Comparison of ENCODE assay signal across 28 cellular contexts in the genomic region with DNA sequence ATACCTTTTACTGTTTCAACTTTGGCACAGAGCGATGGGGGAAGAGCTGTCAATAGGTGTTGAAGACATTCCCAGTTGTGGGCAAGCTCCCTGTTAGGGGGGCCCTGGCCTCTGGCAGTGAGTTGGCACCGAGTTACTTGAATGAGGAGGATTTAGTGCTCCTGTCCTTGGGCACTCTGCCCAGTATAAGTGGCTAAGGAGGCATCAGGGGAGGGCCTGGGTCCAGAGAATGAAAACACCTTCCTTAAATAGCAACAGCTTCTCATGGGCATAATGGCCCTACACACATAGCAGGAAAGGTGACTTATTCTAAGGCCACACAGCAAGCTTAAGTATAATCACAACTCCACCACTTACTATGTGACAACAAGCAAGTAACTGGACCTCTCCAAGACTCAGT.
A peak's percentile ranks its signal among the peaks of the same experiment; 100 is the strongest.
DNase-seq lines count a peak whose midpoint lies in the region; ATAC-seq and TF ChIP-seq lines count a peak whose summit lies in the region.
"Had no signal": no experiment of that assay in that cellular context is flagged by ENCODE, and none has a peak within 500 bp of the region (broad histone marks: within the 10 kb centered on the region; RNA-seq: fewer than 3 reads in every experiment).

No MANE protein-coding gene starts in this region.

- DNase-seq in NCI-H524 (lab: John Stamatoyannopoulos, UW) (peak; percentile 21 to 47), NCI-H524 treated with DMSO at 0.1 percent for 48 hours (lab: John Stamatoyannopoulos, UW) (no peak), endodermal cell (no peak), medulla oblongata (ENCODE audit: extremely low spot score) (peak; percentile 15), upper lobe of right lung (no peak)
- no peak for DNase-seq in activated CD4-positive, alpha-beta T cell treated with anti-CD3 and anti-CD28 coated beads, Interleukin-2, amount 50 U/mL, for 48 hours
- DNase-seq: activated B cell treated with CpG ODN at 0.5 μM for 24 hours; activated CD4-positive, alpha-beta T cell treated with anti-CD3 and anti-CD28 coated beads, Interleukin-2, amount 10 ng/mL, durations not matched to agents 7 days and 5 days; activated gamma-delta T cell; activated naive CD8-positive, alpha-beta T cell treated with anti-CD3 and anti-CD28 coated beads for 36 hours; activated T-cell treated with anti-CD3 and anti-CD28 coated beads, Interleukin-2, amount 50 U/mL, for 4 hours; C1 segment of cervical spinal cord; HCEC 1CT; immature natural killer cell; IMR-90; left colon; NCI-H187; NCI-H226; NCI-H748 treated with DMSO at 0.1 percent for 48 hours; stimulated activated CD4-positive, alpha-beta T cell treated with anti-CD3 and anti-CD28 coated beads, Interleukin-15, amount 100 ng/mL, for 24 hours had no signal

- H3K4me3 ChIP-seq in endodermal cell (ENCODE audit: low read length) (no peak overlapping the region), upper lobe of right lung (no peak overlapping the region)
- H3K4me3 ChIP-seq: breast epithelium had no signal

- no peaks in the 10 kb centered on the region for H3K36me3 ChIP-seq in endodermal cell (ENCODE audit: control insufficient read depth, insufficient read depth, low read length)
- no peaks in the 10 kb centered on the region for H3K36me3 ChIP-seq in upper lobe of right lung
- H3K36me3 ChIP-seq: breast epithelium had no signal

- H3K4me1 ChIP-seq in endodermal cell (ENCODE audit: control insufficient read depth, insufficient read depth, low read length) (no peaks in the 10 kb centered on the region), upper lobe of right lung (no peaks in the 10 kb centered on the region)
- H3K4me1 ChIP-seq: breast epithelium, parathyroid adenoma had no signal

- no peaks in the 10 kb centered on the region for H3K27me3 ChIP-seq in endodermal cell (ENCODE audit: control insufficient read depth, insufficient read depth, low read length, poor library complexity, severe bottlenecking)
- H3K27me3 ChIP-seq in upper lobe of right lung, result peaks cover 26% of the 10 kb centered on the region
- H3K27me3 ChIP-seq: breast epithelium had no signal

- 94 to 95% methylated on average over 2 of the region's 2 CpGs for WGBS in endodermal cell (ENCODE audit: insufficient coverage in 1 of 2, insufficient read length in 1 of 2), 2 experiments

- peak overlapping the region; percentile 6 for H3K9ac ChIP-seq in endodermal cell (ENCODE audit: extremely low read depth, low read length, poor library complexity, severe bottlenecking)
- H3K9ac ChIP-seq: parathyroid adenoma had no signal

- TF ChIP-seq CTCF in endodermal cell (conservative IDR thresholded peaks at IDR 0.05), result no peak
- TF ChIP-seq CTCF in upper lobe of right lung (IDR thresholded peaks at IDR 0.05), result no peak

- H3K4me1 Mint-ChIP-seq in endodermal cell, result peaks cover 14% of the 10 kb centered on the region
- H3K4me1 Mint-ChIP-seq: activated B cell treated with CpG ODN at 0.5 μM for 24 hours; activated CD4-positive, alpha-beta T cell treated with anti-CD3 and anti-CD28 coated beads, Interleukin-2, amount 10 ng/mL, durations not matched to agents 7 days and 5 days; activated naive CD8-positive, alpha-beta T cell treated with anti-CD3 and anti-CD28 coated beads for 36 hours; immature natural killer cell; memory B cell; stimulated activated effector memory CD8-positive, alpha-beta T cell treated with anti-CD3 and anti-CD28 coated beads, Interleukin-12 subunit alpha, Interleukin-12 subunit beta, amount 100 ng/mL, for 72 hours had no signal

- intact Hi-C loops in upper lobe of right lung (cut with DNase I), result no loop called here

- no peaks in the 10 kb centered on the region for H3K9me3 Mint-ChIP-seq in endodermal cell
- H3K9me3 Mint-ChIP-seq: activated B cell treated with CpG ODN at 0.5 μM for 24 hours; activated CD4-positive, alpha-beta T cell treated with anti-CD3 and anti-CD28 coated beads, Interleukin-2, amount 10 ng/mL, durations not matched to agents 7 days and 5 days; activated naive CD8-positive, alpha-beta T cell treated with anti-CD3 and anti-CD28 coated beads for 36 hours; activated T-cell treated with anti-CD3 and anti-CD28 coated beads, Interleukin-2, amount 50 U/mL, for 4 hours; immature natural killer cell; memory B cell; stimulated activated effector memory CD8-positive, alpha-beta T cell treated with anti-CD3 and anti-CD28 coated beads, Interleukin-12 subunit alpha, Interleukin-12 subunit beta, amount 100 ng/mL, for 72 hours; type B pancreatic cell had no signal

- no peak overlapping the region for H3K4me3 Mint-ChIP-seq in endodermal cell
- H3K4me3 Mint-ChIP-seq: activated B cell treated with CpG ODN at 0.5 μM for 24 hours; activated CD4-positive, alpha-beta T cell treated with anti-CD3 and anti-CD28 coated beads, Interleukin-2, amount 10 ng/mL, durations not matched to agents 7 days and 5 days; activated naive CD8-positive, alpha-beta T cell treated with anti-CD3 and anti-CD28 coated beads for 36 hours; activated T-cell treated with anti-CD3 and anti-CD28 coated beads, Interleukin-2, amount 50 U/mL, for 4 hours; immature natural killer cell; memory B cell; stimulated activated effector memory CD8-positive, alpha-beta T cell treated with anti-CD3 and anti-CD28 coated beads, Interleukin-12 subunit alpha, Interleukin-12 subunit beta, amount 100 ng/mL, for 72 hours; type B pancreatic cell had no signal

- no peaks in the 10 kb centered on the region for H3K27me3 Mint-ChIP-seq in endodermal cell (ENCODE audit: insufficient read depth)

- no peak overlapping the region for H3K27ac Mint-ChIP-seq in endodermal cell
- H3K27ac Mint-ChIP-seq: activated B cell treated with CpG ODN at 0.5 μM for 24 hours; activated CD4-positive, alpha-beta T cell treated with anti-CD3 and anti-CD28 coated beads, Interleukin-2, amount 10 ng/mL, durations not matched to agents 7 days and 5 days; activated naive CD8-positive, alpha-beta T cell treated with anti-CD3 and anti-CD28 coated beads for 36 hours; immature natural killer cell; memory B cell; stimulated activated effector memory CD8-positive, alpha-beta T cell treated with anti-CD3 and anti-CD28 coated beads, Interleukin-12 subunit alpha, Interleukin-12 subunit beta, amount 100 ng/mL, for 72 hours; type B pancreatic cell had no signal

- H3K27ac ChIP-seq in endodermal cell (ENCODE audit: low read depth, low read length) (no peak overlapping the region), upper lobe of right lung (no peak overlapping the region)
- H3K27ac ChIP-seq: 22Rv1, breast epithelium, parathyroid adenoma had no signal

- H3K9me3 ChIP-seq in endodermal cell (ENCODE audit: control insufficient read depth, low read length) (no peaks in the 10 kb centered on the region), upper lobe of right lung (no peaks in the 10 kb centered on the region)
- H3K9me3 ChIP-seq: breast epithelium had no signal

- H3K36me3 Mint-ChIP-seq in endodermal cell (ENCODE audit: low read depth), result no peaks in the 10 kb centered on the region
- H3K36me3 Mint-ChIP-seq: activated naive CD8-positive, alpha-beta T cell treated with anti-CD3 and anti-CD28 coated beads for 36 hours; immature natural killer cell; memory B cell; stimulated activated effector memory CD8-positive, alpha-beta T cell treated with anti-CD3 and anti-CD28 coated beads, Interleukin-12 subunit alpha, Interleukin-12 subunit beta, amount 100 ng/mL, for 72 hours; type B pancreatic cell had no signal

- ATAC-seq in upper lobe of right lung, result no peak
- no peak for ATAC-seq in HG02840 (IDR thresholded peaks at IDR 0.05; ENCODE audit: low FRiP score, unreplicated experiment)
- ATAC-seq in HG03025 (IDR thresholded peaks at IDR 0.05; ENCODE audit: low FRiP score, unreplicated experiment), result no peak
- ATAC-seq: activated T-cell treated with anti-CD3 and anti-CD28 coated beads, Interleukin-2, amount 50 U/mL, for 4 hours; left colon; stimulated activated effector memory CD8-positive, alpha-beta T cell treated with anti-CD3 and anti-CD28 coated beads, Interleukin-12 subunit alpha, Interleukin-12 subunit beta, amount 100 ng/mL, for 72 hours had no signal

Comparison
In these comparisons a context has a peak if more than half of its experiments do, and no peak if none do; other contexts are left out.
1. DNase-seq: peak in NCI-H524 (2 of 2) and medulla oblongata (single experiment); none in NCI-H524 treated with DMSO at 0.1 percent for 48 hours (single experiment), endodermal cell (single experiment), upper lobe of right lung (single experiment) and activated CD4-positive, alpha-beta T cell treated with anti-CD3 and anti-CD28 coated beads, Interleukin-2, amount 50 U/mL, for 48 hours (0 of 2).